ENCODE assay signal across 14 cellular contexts in genomic region chr12:8675471-8676083, GRCh38. TPM values are rescaled to one million over a fixed set of nuclear protein-coding genes. Genes with fewer than 3 reads are reported as not detected.
DNase-seq lines count a peak whose midpoint lies in the region; ATAC-seq lines count a peak whose summit lies in the region.
"Had no signal": no experiment of that assay in that cellular context is flagged by ENCODE, and none has a peak within 500 bp of the region (broad histone marks: within the 10 kb centered on the region; RNA-seq: fewer than 3 reads in every experiment).

No MANE protein-coding gene starts in this region.

- peaks cover 26% of the 10 kb centered on the region for H3K4me1 Mint-ChIP-seq in dendritic cell treated with granulocyte-macrophage colony-stimulating factor and Interleukin-4, amounts not matched to agents 40 ng/mL and 50 ng/mL, for 4 days (ENCODE audit: low read depth)

- ATAC-seq in GM18873 (IDR thresholded peaks at IDR 0.05; ENCODE audit: low FRiP score, unreplicated experiment), result peak; percentile 47
- peak; percentile 78 for ATAC-seq in HG03175 (IDR thresholded peaks at IDR 0.05; ENCODE audit: unreplicated experiment)
- ATAC-seq in GM21723 (IDR thresholded peaks at IDR 0.05; ENCODE audit: unreplicated experiment), result no peak
- ATAC-seq: left colon had no signal

- H3K27me3 Mint-ChIP-seq in dendritic cell treated with granulocyte-macrophage colony-stimulating factor and Interleukin-4, amounts not matched to agents 40 ng/mL and 50 ng/mL, for 4 days, result no peaks in the 10 kb centered on the region
- H3K27me3 Mint-ChIP-seq: activated T-cell treated with anti-CD3 and anti-CD28 coated beads, Interleukin-2, amount 50 U/mL, for 24 hours had no signal

- no peaks in the 10 kb centered on the region for H3K36me3 Mint-ChIP-seq in dendritic cell treated with granulocyte-macrophage colony-stimulating factor and Interleukin-4, amounts not matched to agents 40 ng/mL and 50 ng/mL, for 4 days (ENCODE audit: low read depth)

- no peaks in the 10 kb centered on the region for H3K9me3 Mint-ChIP-seq in dendritic cell treated with granulocyte-macrophage colony-stimulating factor and Interleukin-4, amounts not matched to agents 40 ng/mL and 50 ng/mL, for 4 days
- H3K9me3 Mint-ChIP-seq: activated T-cell treated with anti-CD3 and anti-CD28 coated beads, Interleukin-2, amount 50 U/mL, for 24 hours; neural crest cell had no signal

- intact Hi-C loops in dendritic cell treated with granulocyte-macrophage colony-stimulating factor and Interleukin-4, amounts not matched to agents 40 ng/mL and 50 ng/mL, for 4 days (cut with micrococcal nuclease), result no loop called here

- peak; percentile 98 for DNase-seq in renal cortical epithelial cell (ENCODE audit: low read depth)
- no peak for DNase-seq in NCI-H1930 (lab: John Stamatoyannopoulos, UW)
- no peak for DNase-seq in cerebellar nuclear complex (lab: John Stamatoyannopoulos, UW)
- DNase-seq: activated T-cell treated with anti-CD3 and anti-CD28 coated beads, Interleukin-2, amount 50 U/mL, for 24 hours; aorta; left colon; NCI-H146; NCI-H526 treated with DMSO at 0.1 percent for 48 hours; SW 1271 had no signal

- H3K27ac Mint-ChIP-seq in dendritic cell treated with granulocyte-macrophage colony-stimulating factor and Interleukin-4, amounts not matched to agents 40 ng/mL and 50 ng/mL, for 4 days, result peak overlapping the region; percentile 10
- H3K27ac Mint-ChIP-seq: activated T-cell treated with anti-CD3 and anti-CD28 coated beads, Interleukin-2, amount 50 U/mL, for 24 hours had no signal

- H3K4me3 Mint-ChIP-seq in dendritic cell treated with granulocyte-macrophage colony-stimulating factor and Interleukin-4, amounts not matched to agents 40 ng/mL and 50 ng/mL, for 4 days, result no peak overlapping the region
- H3K4me3 Mint-ChIP-seq: activated T-cell treated with anti-CD3 and anti-CD28 coated beads, Interleukin-2, amount 50 U/mL, for 24 hours; neural crest cell had no signal

RNA-seq across cellular contexts. Expression of gene MFAP5, which starts 13.0 kb away (rescaled TPM):
- 0.85 and 3.3 TPM in 2 replicates for total RNA-seq in renal cortical epithelial cell
- total RNA-seq: neural crest cell had no signal

RNA-seq across cellular contexts. Expression of gene RIMKLB, which starts 22.2 kb away (rescaled TPM):
- 45.3 and 49.1 TPM in 2 replicates for total RNA-seq in renal cortical epithelial cell
